ENCODE assay signal across 3 cellular contexts in the genomic region with DNA sequence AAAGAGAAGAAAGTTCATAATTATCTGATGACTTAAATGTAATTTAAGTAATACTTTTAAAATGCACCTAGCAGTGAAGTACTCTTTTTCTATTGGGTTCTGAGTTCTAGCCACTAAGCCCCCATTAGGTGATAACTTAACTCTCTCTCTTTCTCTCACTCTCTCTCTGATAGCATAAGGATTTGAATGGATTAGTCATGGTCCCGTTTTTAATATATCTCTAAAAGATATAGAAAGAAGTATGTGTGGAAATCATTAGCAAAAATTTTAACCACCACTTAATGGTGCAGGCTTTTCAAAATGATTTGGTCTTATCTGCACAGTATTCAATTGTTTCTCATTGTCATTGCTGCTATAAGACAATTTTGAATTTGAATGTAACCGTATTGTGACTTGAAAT.
"Had no signal": no experiment of that assay in that cellular context is flagged by ENCODE, and none has a peak within 500 bp of the region (broad histone marks: within the 10 kb centered on the region; RNA-seq: fewer than 3 reads in every experiment).

No MANE protein-coding gene starts in this region.

- H3K4me3 ChIP-seq: GM12878 had no signal

- ATAC-seq: GM12878 had no signal

- DNase-seq: GDM1, GF-D8 had no signal
